Comparison of ENCODE assay signal across 9 cellular contexts in genomic region chr4:70997068-70997467, GRCh38. TPM values are rescaled to one million over a fixed set of nuclear protein-coding genes. Genes with fewer than 3 reads are reported as not detected.
DNase-seq lines count a peak whose midpoint lies in the region; ATAC-seq and TF ChIP-seq lines count a peak whose summit lies in the region.
"Had no signal": no experiment of that assay in that cellular context is flagged by ENCODE, and none has a peak within 500 bp of the region (broad histone marks: within the 10 kb centered on the region; RNA-seq: fewer than 3 reads in every experiment).

No MANE protein-coding gene starts in this region.

- peaks cover 25% of the 10 kb centered on the region for H3K9me3 Mint-ChIP-seq in T-helper 2 cell treated with Interferon-gamma antibody and Interleukin-4, amounts not matched to agents 5 μg/mL and 100 μg/mL, for 36 hours
- peaks cover 4% of the 10 kb centered on the region for H3K9me3 Mint-ChIP-seq in activated naive CD8-positive, alpha-beta T cell (ENCODE audit: low read depth)
- H3K9me3 Mint-ChIP-seq in neural progenitor cell, result peaks cover 59% of the 10 kb centered on the region

- H3K4me3 Mint-ChIP-seq in T-helper 2 cell treated with Interferon-gamma antibody and Interleukin-4, amounts not matched to agents 5 μg/mL and 100 μg/mL, for 36 hours, result peak overlapping the region; percentile 100
- H3K4me3 Mint-ChIP-seq in activated naive CD8-positive, alpha-beta T cell, result peak overlapping the region; percentile 94
- H3K4me3 Mint-ChIP-seq in neural progenitor cell, result no peak overlapping the region

- peak overlapping the region; percentile 97 for H3K9ac ChIP-seq in Loucy (ENCODE audit: low read depth, low read length, poor library complexity, severe bottlenecking)
- H3K9ac ChIP-seq in neural progenitor cell, result no peak overlapping the region

- 76 to 90% methylated on average over 1 of the region's 1 CpG for WGBS in heart right ventricle, 2 donors

- H3K4me2 ChIP-seq in Loucy (ENCODE audit: low read depth, low read length, poor library complexity, severe bottlenecking) (peak overlapping the region; percentile 79), neural progenitor cell (peak overlapping the region; percentile 85)

- H2AFZ ChIP-seq in Loucy (ENCODE audit: low read length), result no peak overlapping the region
- H2AFZ ChIP-seq in neural progenitor cell (replicated peaks), result no peak overlapping the region

- peaks cover 20% of the 10 kb centered on the region; the same call in 1 of the 2 replicates for H3K36me3 ChIP-seq in Loucy (ENCODE audit: insufficient read depth, low read length)
- peaks cover 39% of the 10 kb centered on the region for H3K36me3 ChIP-seq in neural progenitor cell
- H3K36me3 ChIP-seq in heart right ventricle, result peaks cover 0 to 30% (median 6%) of the 10 kb centered on the region in 9 donors

- H3K27ac Mint-ChIP-seq in T-helper 2 cell treated with Interferon-gamma antibody and Interleukin-4, amounts not matched to agents 5 μg/mL and 100 μg/mL, for 36 hours, result peak overlapping the region; percentile 66
- H3K27ac Mint-ChIP-seq in activated naive CD8-positive, alpha-beta T cell, result peak overlapping the region; percentile 95
- H3K27ac Mint-ChIP-seq in neural progenitor cell, result no peak overlapping the region

- peaks cover 44% of the 10 kb centered on the region for H3K4me1 ChIP-seq in Loucy (ENCODE audit: insufficient read depth, low read length, poor library complexity, severe bottlenecking)
- H3K4me1 ChIP-seq in neural progenitor cell, result peaks cover 6% of the 10 kb centered on the region
- H3K4me1 ChIP-seq in heart right ventricle, result peaks cover 0 to 55% (median 23%) of the 10 kb centered on the region in 9 donors

- no peaks in the 10 kb centered on the region; the same call in 1 of the 2 replicates for H3K9me3 ChIP-seq in Loucy (ENCODE audit: insufficient read depth, low read depth, low read length)
- H3K9me3 ChIP-seq in neural progenitor cell (ENCODE audit: low read depth), result peaks cover 2% of the 10 kb centered on the region
- peaks cover 0 to 4% (median 0%) of the 10 kb centered on the region in 11 donors for H3K9me3 ChIP-seq in heart right ventricle

- H3K27ac ChIP-seq in neural progenitor cell, result no peak overlapping the region
- H3K27ac ChIP-seq in heart right ventricle, result peak overlapping the region in 1 of 10 donors; percentile 93

- H3K79me2 ChIP-seq in Loucy (ENCODE audit: insufficient read depth, low read length) (peaks cover 86% of the 10 kb centered on the region), neural progenitor cell (ENCODE audit: low read depth) (peaks cover 84% of the 10 kb centered on the region)

- intact Hi-C loops in heart right ventricle (cut with DNase I), result loop anchor here in 6 of 10 donors (10.0 kb wide), 3 partner anchors 92 to 162 kb away; partner anchors contain the start of genes GRSF1 (in 3 of the 6) and MOB1B (in 3 of the 6)

- TF ChIP-seq CTCF in Loucy (conservative IDR thresholded peaks at IDR 0.05; ENCODE audit: low read length) (no peak), neural progenitor cell (IDR thresholded peaks at IDR 0.05) (no peak), heart right ventricle (IDR thresholded peaks at IDR 0.05) (no peak)

- H3K36me3 Mint-ChIP-seq in T-helper 2 cell treated with Interferon-gamma antibody and Interleukin-4, amounts not matched to agents 5 μg/mL and 100 μg/mL, for 36 hours (ENCODE audit: low read depth), result peaks cover 75% of the 10 kb centered on the region
- H3K36me3 Mint-ChIP-seq in activated naive CD8-positive, alpha-beta T cell, result peaks cover 33% of the 10 kb centered on the region
- peaks cover 77% of the 10 kb centered on the region for H3K36me3 Mint-ChIP-seq in neural progenitor cell

- H3K27me3 ChIP-seq in Loucy (ENCODE audit: insufficient read depth, low read length, poor library complexity, severe bottlenecking) (peaks cover 9% of the 10 kb centered on the region), neural progenitor cell (no peaks in the 10 kb centered on the region), heart right ventricle (no peaks in the 10 kb centered on the region)

- H3K9me2 ChIP-seq in Loucy (replicated peaks; ENCODE audit: low read depth, low read length), result no peaks in the 10 kb centered on the region

- no peak for ATAC-seq in heart right ventricle
- no peak for ATAC-seq in HG02623 (IDR thresholded peaks at IDR 0.05; ENCODE audit: unreplicated experiment)

- H4K20me1 ChIP-seq in Loucy (ENCODE audit: insufficient read depth, low read length, poor library complexity, severe bottlenecking) (peaks cover 46% of the 10 kb centered on the region), neural progenitor cell (ENCODE audit: low read depth) (peaks cover 4% of the 10 kb centered on the region)

- DNase-seq in T-helper 2 cell treated with Interferon-gamma antibody and Interleukin-4, amounts not matched to agents 5 μg/mL and 100 μg/mL, for 36 hours (ENCODE audit: low spot score), result no peak
- DNase-seq in T-helper 2 cell, result no peak
- no peak for DNase-seq in neural progenitor cell (ENCODE audit: low spot score)
- no peak for DNase-seq in heart right ventricle
- DNase-seq in activated CD4-positive, CD25-positive, alpha-beta regulatory T cell (lab: John Stamatoyannopoulos, UW), result no peak
- DNase-seq: KG1 had no signal

- H3F3A ChIP-seq in Loucy (ENCODE audit: low read depth) (no peaks in the 10 kb centered on the region), neural progenitor cell (ENCODE audit: low read depth) (peaks cover 20% of the 10 kb centered on the region)

- no peaks in the 10 kb centered on the region for H3K27me3 Mint-ChIP-seq in T-helper 2 cell treated with Interferon-gamma antibody and Interleukin-4, amounts not matched to agents 5 μg/mL and 100 μg/mL, for 36 hours (ENCODE audit: low read depth)
- no peaks in the 10 kb centered on the region for H3K27me3 Mint-ChIP-seq in activated naive CD8-positive, alpha-beta T cell
- H3K27me3 Mint-ChIP-seq in neural progenitor cell (ENCODE audit: insufficient read depth, low read depth), result no peaks in the 10 kb centered on the region

- peaks cover 57% of the 10 kb centered on the region for H3K4me1 Mint-ChIP-seq in T-helper 2 cell treated with Interferon-gamma antibody and Interleukin-4, amounts not matched to agents 5 μg/mL and 100 μg/mL, for 36 hours (ENCODE audit: low read depth)
- H3K4me1 Mint-ChIP-seq in activated naive CD8-positive, alpha-beta T cell (ENCODE audit: low read depth), result peaks cover 83% of the 10 kb centered on the region
- peaks cover 20% of the 10 kb centered on the region for H3K4me1 Mint-ChIP-seq in neural progenitor cell

- peak overlapping the region; percentile 89 for H3K4me3 ChIP-seq in Loucy (ENCODE audit: low read length, poor library complexity, severe bottlenecking)
- peak overlapping the region; percentile 85 for H3K4me3 ChIP-seq in neural progenitor cell
- peak overlapping the region in 1 of 10 donors; percentile 86 for H3K4me3 ChIP-seq in heart right ventricle

RNA-seq across cellular contexts. Expression of gene DCK, which starts 3.6 kb away (rescaled TPM):
- total RNA-seq in neural progenitor cell (ENCODE audit: low replicate concordance) (40.4 and 57.1 TPM in 2 replicates), heart right ventricle (1 to 10 TPM; 4.7 to 9.3 (median 6.5) TPM)
- 1 to 10 TPM; 2.5 to 4.7 TPM for polyA plus RNA-seq in heart right ventricle
